8 cellular contexts compared by ENCODE assay signal in genomic region chr14:61122862-61123261, GRCh38.
"Had no signal": no experiment of that assay in that cellular context is flagged by ENCODE, and none has a peak within 500 bp of the region (broad histone marks: within the 10 kb centered on the region; RNA-seq: fewer than 3 reads in every experiment).

No MANE protein-coding gene starts in this region.

- H3K27ac ChIP-seq: HL-60 had no signal

- H3K4me2 ChIP-seq: GM23338 had no signal

- ATAC-seq: GM23338, HCT116, K562 had no signal

- H3K9me3 ChIP-seq: HAP-1 had no signal

- FAIRE-seq: K562 had no signal

- H2AFZ ChIP-seq: GM23338 had no signal

- H3K4me1 ChIP-seq: HAP-1 had no signal

- H3K36me3 ChIP-seq: HAP-1 had no signal

- DNase-seq: H7, HFFc6, KG1 had no signal

- H3K4me3 ChIP-seq: GM23338, HAP-1, K562 had no signal
